In the genomic region with DNA sequence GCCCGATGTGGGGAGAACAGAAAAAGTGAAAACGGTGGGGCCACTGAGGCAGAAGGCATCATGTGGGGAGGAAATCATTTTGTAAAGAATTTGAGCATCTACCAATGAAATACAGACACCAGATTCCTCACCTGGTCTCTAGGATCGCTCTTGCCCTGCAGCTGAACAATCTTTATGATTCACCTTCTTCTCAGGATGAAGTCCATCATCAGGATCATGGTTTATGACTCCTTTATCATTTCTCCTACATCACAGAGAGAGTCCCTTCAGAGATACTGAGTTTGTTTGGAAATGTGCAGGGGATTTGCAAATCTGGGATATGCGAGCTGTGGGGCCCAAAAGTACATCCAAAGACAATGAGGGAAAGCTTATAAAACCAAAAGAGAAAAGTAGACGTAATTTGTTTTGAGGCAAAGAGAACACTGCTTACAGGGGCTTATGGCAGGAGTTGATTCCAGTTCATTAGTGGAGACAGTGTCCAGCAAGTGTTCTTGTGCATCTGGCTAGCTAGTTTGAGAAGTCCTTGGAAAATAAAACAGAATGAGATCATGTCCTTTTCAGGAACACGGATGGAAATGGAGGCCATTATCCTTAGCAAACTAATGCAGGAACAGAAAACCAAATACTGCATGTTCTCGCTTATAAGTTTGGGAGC, we compare ENCODE assay signal across 9 cellular contexts. TPM values are rescaled to one million over a fixed set of nuclear protein-coding genes. Genes with fewer than 3 reads are reported as not detected.
DNase-seq lines count a peak whose midpoint lies in the region; ATAC-seq, FAIRE-seq and TF ChIP-seq lines count a peak whose summit lies in the region.
"Had no signal": no experiment of that assay in that cellular context is flagged by ENCODE, and none has a peak within 500 bp of the region (broad histone marks: within the 10 kb centered on the region; RNA-seq: fewer than 3 reads in every experiment).

No MANE protein-coding gene starts in this region.

- H4K20me1 ChIP-seq in HepG2 (ENCODE audit: insufficient read depth, low read length), result no peaks in the 10 kb centered on the region

- peaks cover 10% of the 10 kb centered on the region for H3K27me3 Mint-ChIP-seq in brain

- TF ChIP-seq RAD21 in HepG2 (CRISPR knock-in tag; IDR thresholded peaks at IDR 0.05), result no peak

- no peak for TF ChIP-seq EP300 in HepG2 (IDR thresholded peaks at IDR 0.05; ENCODE audit: low read depth in 2 of 2, low read length in 2 of 2)
- no peak for TF ChIP-seq EP300 in HepG2 (CRISPR knock-in tag; IDR thresholded peaks at IDR 0.05; ENCODE audit: borderline replicate concordance)

- H3K9me3 Mint-ChIP-seq in brain, result peaks cover 0 to 9% (median 0%) of the 10 kb centered on the region in 5 experiments

- POLR2A ChIA-PET in HepG2 (lab: Yijun Ruan, JAX), result interaction anchor here (1.1 to 2.4 kb wide), 4 partner anchors 16 to 89 kb away, joined by 3 to 15 read pairs (median 4); partner anchors contain the start of genes ANXA5 and EXOSC9

- ATAC-seq in HepG2 (peak; percentile 36), right lobe of liver (no peak), GM18873 (IDR thresholded peaks at IDR 0.05; ENCODE audit: low FRiP score, unreplicated experiment) (no peak), HG02938 (IDR thresholded peaks at IDR 0.05; ENCODE audit: unreplicated experiment) (no peak)

- CTCF ChIA-PET in HepG2 (lab: Yijun Ruan, JAX; ENCODE audit: low intra/inter-chr PET ratio, low total read pairs), result no interaction called here

- in situ Hi-C loops in HepG2 (cut with HindIII; ENCODE audit: extremely low pct_ligation_motif_present, low pct_unique_long_range_greater_than_20kb), result no loop called here

- 42% methylated on average over 7 of the region's 7 CpGs for WGBS in HepG2 (ENCODE audit: low lambda C conversion rate)
- 68% methylated on average over 7 of the region's 7 CpGs for WGBS in right lobe of liver (ENCODE audit: insufficient coverage, low coverage, low lambda C conversion rate, missing lambda C conversion rate)
- WGBS in mesodermal cell (ENCODE audit: insufficient coverage in 2 of 2), 2 experiments, result 47 to 63% methylated on average over 5 to 6 of the region's 7 CpGs

- H3K4me3 ChIP-seq in HepG2 (replicated peaks in 1 of 3; ENCODE audit: insufficient read depth in 1 of 3, low read depth in 2 of 3, low read length in 3 of 3) (peak overlapping the region; percentile 31 to 58 (median 47); a peak in 4 of 6 replicates), right lobe of liver (no peak overlapping the region), mesodermal cell (ENCODE audit: extremely low read depth, insufficient read depth, low read length, poor library complexity, severe bottlenecking) (peak overlapping the region; percentile 14), uterus (peak overlapping the region; percentile 5 to 15)

- H3K4me3 Mint-ChIP-seq in brain, result peak overlapping the region; percentile 65 to 80 (median 73)
- H3K4me3 Mint-ChIP-seq: activated naive CD8-positive, alpha-beta T cell had no signal

- H3K36me3 ChIP-seq in HepG2 (replicated peaks in 1 of 2; ENCODE audit: control insufficient read depth in 1 of 2, insufficient read depth in 2 of 2, low read length in 2 of 2) (no peaks in the 10 kb centered on the region), right lobe of liver (no peaks in the 10 kb centered on the region), mesodermal cell (ENCODE audit: control insufficient read depth, insufficient read depth, low read length) (no peaks in the 10 kb centered on the region), uterus (no peaks in the 10 kb centered on the region)

- FAIRE-seq in HepG2 (lab: Jason Lieb, UNC), result no peak

- H3K9me3 ChIP-seq in HepG2 (ENCODE audit: low read length) (no peaks in the 10 kb centered on the region), right lobe of liver (no peaks in the 10 kb centered on the region), mesodermal cell (ENCODE audit: control insufficient read depth, low read length) (no peaks in the 10 kb centered on the region), uterus (no peaks in the 10 kb centered on the region)

- H3K27me3 ChIP-seq in HepG2 (ENCODE audit: control insufficient read depth in 1 of 2, insufficient read depth in 2 of 2, low read length in 2 of 2) (peaks cover 0 to 4% of the 10 kb centered on the region in 2 experiments; a peak in 2 of 5 replicates), right lobe of liver (no peaks in the 10 kb centered on the region), uterus (no peaks in the 10 kb centered on the region)

- H3K4me2 ChIP-seq in HepG2 (ENCODE audit: low read depth, low read length), result peak overlapping the region; percentile 85

- H3K9ac ChIP-seq in HepG2 (ENCODE audit: insufficient read depth, low read depth, low read length), result no peak overlapping the region

- H3K36me3 Mint-ChIP-seq in brain, result no peaks in the 10 kb centered on the region
- H3K36me3 Mint-ChIP-seq: activated naive CD8-positive, alpha-beta T cell had no signal

- H2AFZ ChIP-seq in HepG2 (ENCODE audit: low read length), result no peak overlapping the region

- H3K79me2 ChIP-seq in HepG2 (ENCODE audit: insufficient read depth, low read length), result no peaks in the 10 kb centered on the region

- H3K27ac Mint-ChIP-seq in brain, result peak overlapping the region in 4 of 5 experiments; percentile 86 to 94 (median 88)
- H3K27ac Mint-ChIP-seq: activated naive CD8-positive, alpha-beta T cell had no signal

- peaks cover 17% of the 10 kb centered on the region for H3K4me1 Mint-ChIP-seq in brain

- TF ChIP-seq POLR2A in HepG2 (IDR thresholded peaks at IDR 0.05; ENCODE audit: insufficient read depth in 1 of 2, low read depth in 2 of 2, low read length in 2 of 2) (no peak), right lobe of liver (IDR thresholded peaks at IDR 0.05) (no peak), uterus (IDR thresholded peaks at IDR 0.05) (no peak)

- TF ChIP-seq CTCF in HepG2 (CRISPR knock-in tag; IDR thresholded peaks at IDR 0.05) (no peak), right lobe of liver (IDR thresholded peaks at IDR 0.05) (no peak), brain (conservative IDR thresholded peaks at IDR 0.05) (no peak), uterus (IDR thresholded peaks at IDR 0.05) (no peak)

- intact Hi-C loops in HepG2 (cut with micrococcal nuclease; ENCODE audit: unreplicated experiment), result loop anchor here (5.0 kb wide), 1 partner anchor 35 kb away; no protein-coding TSS in a partner anchor
- intact Hi-C loops in right lobe of liver (cut with DNase I), result no loop called here
- intact Hi-C loops in uterus (cut with DNase I; ENCODE audit: low total_unique reads), result no loop called here

- no TSS peak for BruUV-seq in HepG2 (replicated peaks; lab: Mats Ljungman, UMichigan)

- DNase-seq in HepG2 (ENCODE audit: low spot score), result no peak
- no peak for DNase-seq in right lobe of liver
- DNase-seq in uterus, result no peak
- no peak for DNase-seq in NCI-H2171 treated with DMSO at 0.1 percent for 48 hours (lab: John Stamatoyannopoulos, UW)

- peaks cover 7% of the 10 kb centered on the region; the same call in 1 of the 2 replicates for H3K4me1 ChIP-seq in HepG2 (ENCODE audit: insufficient read depth, low read length)
- no peaks in the 10 kb centered on the region for H3K4me1 ChIP-seq in right lobe of liver
- H3K4me1 ChIP-seq in mesodermal cell (ENCODE audit: control insufficient read depth, insufficient read depth, low read length, poor library complexity, severe bottlenecking), result peaks cover 13% of the 10 kb centered on the region
- no peaks in the 10 kb centered on the region for H3K4me1 ChIP-seq in uterus

- no peak overlapping the region for H3K27ac ChIP-seq in HepG2 (ENCODE audit: extremely low read length, insufficient read depth, low read length)
- H3K27ac ChIP-seq in right lobe of liver, result no peak overlapping the region
- peak overlapping the region; percentile 92 for H3K27ac ChIP-seq in mesodermal cell (ENCODE audit: low read depth, low read length, severe bottlenecking)
- H3K27ac ChIP-seq in uterus, result peak overlapping the region; percentile 85 to 88

RNA-seq across cellular contexts. Expression of gene ANXA5, which starts 15.3 kb away (rescaled TPM):
- total RNA-seq in HepG2 (2016; rRNA removed; fragmentation: Illumina TruSeq; extraction: Trizol) (342 and 477 TPM in 2 replicates), right lobe of liver (100 to 1,000 TPM in 3 of 6 experiments, 10 to 100 TPM in 3; 52.2 to 216 (median 97.8) TPM), uterus (100 to 1,000 TPM; 255 to 353 (median 316) TPM)
- 45.6 and 47.1 TPM in 2 replicates for total RNA-seq in HepG2 (2016; cell fraction: cytosol; rRNA removed; fragmentation: Illumina TruSeq; extraction: Trizol; ENCODE audit: low read depth)
- total RNA-seq in HepG2 (2016; cell fraction: insoluble cytoplasmic fraction; rRNA removed; fragmentation: Illumina TruSeq; extraction: Trizol), result 351 and 486 TPM in 2 replicates
- 81.7 and 82.9 TPM in 2 replicates for total RNA-seq in HepG2 (2016; cell fraction: membrane; rRNA removed; fragmentation: Illumina TruSeq; extraction: Trizol)
- 182 and 183 TPM in 2 replicates for total RNA-seq in HepG2 (2016; cell fraction: nucleus; rRNA removed; fragmentation: Illumina TruSeq; extraction: Trizol)
- polyA plus RNA-seq in HepG2 (2011; rRNA removed) (175 and 209 TPM in 2 replicates), brain (ENCODE audit: insufficient read depth, low read depth, low replicate concordance) (268 TPM)
- 161 and 205 TPM in 2 replicates for polyA plus RNA-seq in HepG2 (2011; cell fraction: cytosol; rRNA removed)
- polyA plus RNA-seq in HepG2 (2011; cell fraction: nucleus; rRNA removed), result 114 and 117 TPM in 2 replicates
- 231 and 245 TPM in 2 replicates for polyA plus RNA-seq in HepG2 (2012)
- 37.2 and 41.9 TPM in 2 replicates for polyA plus RNA-seq in HepG2 (2016; cell fraction: cytosol; fragmentation: Illumina TruSeq; extraction: Trizol; ENCODE audit: low read depth)
- 523 and 561 TPM in 2 replicates for polyA plus RNA-seq in HepG2 (2016; cell fraction: insoluble cytoplasmic fraction; fragmentation: Illumina TruSeq; extraction: Trizol; ENCODE audit: low read depth)
- polyA plus RNA-seq in HepG2 (2016; cell fraction: membrane; fragmentation: Illumina TruSeq; extraction: Trizol; ENCODE audit: low read depth), result 66.0 and 66.3 TPM in 2 replicates
- 239 and 250 TPM in 2 replicates for polyA plus RNA-seq in HepG2 (2016; cell fraction: nucleus; fragmentation: Illumina TruSeq; extraction: Trizol; ENCODE audit: insufficient read depth, low read depth)
- polyA minus RNA-seq in HepG2 (2011; rRNA and poly(A)+ RNA removed; ENCODE audit: low replicate concordance), result 105 and 156 TPM in 2 replicates
- polyA minus RNA-seq in HepG2 (2011; cell fraction: cytosol; rRNA and poly(A)+ RNA removed), result 270 and 336 TPM in 2 replicates
- polyA minus RNA-seq in HepG2 (2011; cell fraction: nucleus; rRNA and poly(A)+ RNA removed), result 156 and 160 TPM in 2 replicates
- 501 TPM for polyA plus RNA-seq in mesodermal cell (2013, experiment 1 of 2)
- polyA plus RNA-seq in mesodermal cell (2013, experiment 2 of 2), result 473 TPM

RNA-seq across cellular contexts. Expression of gene SMIM43, which starts 52.8 kb away (rescaled TPM):
- not detected in 2 replicates for total RNA-seq in HepG2 (2016; rRNA removed; fragmentation: Illumina TruSeq; extraction: Trizol)
- total RNA-seq in HepG2 (2016; cell fraction: cytosol; rRNA removed; fragmentation: Illumina TruSeq; extraction: Trizol; ENCODE audit: low read depth), result not detected in 2 replicates
- not detected in 2 replicates for total RNA-seq in HepG2 (2016; cell fraction: insoluble cytoplasmic fraction; rRNA removed; fragmentation: Illumina TruSeq; extraction: Trizol)
- not detected in 2 replicates for total RNA-seq in HepG2 (2016; cell fraction: membrane; rRNA removed; fragmentation: Illumina TruSeq; extraction: Trizol)
- not detected in 2 replicates for total RNA-seq in HepG2 (2016; cell fraction: nucleus; rRNA removed; fragmentation: Illumina TruSeq; extraction: Trizol)
- not detected in 2 replicates for polyA plus RNA-seq in HepG2 (2011; rRNA removed)
- not detected in 2 replicates for polyA plus RNA-seq in HepG2 (2011; cell fraction: cytosol; rRNA removed)
- polyA plus RNA-seq in HepG2 (2011; cell fraction: nucleus; rRNA removed), result not detected in 2 replicates
- not detected in 2 replicates for polyA plus RNA-seq in HepG2 (2012)
- not detected in 2 replicates for polyA plus RNA-seq in HepG2 (2016; cell fraction: cytosol; fragmentation: Illumina TruSeq; extraction: Trizol; ENCODE audit: low read depth)
- polyA plus RNA-seq in HepG2 (2016; cell fraction: insoluble cytoplasmic fraction; fragmentation: Illumina TruSeq; extraction: Trizol; ENCODE audit: low read depth), result not detected in 2 replicates
- not detected in 2 replicates for polyA plus RNA-seq in HepG2 (2016; cell fraction: membrane; fragmentation: Illumina TruSeq; extraction: Trizol; ENCODE audit: low read depth)
- not detected in 2 replicates for polyA plus RNA-seq in HepG2 (2016; cell fraction: nucleus; fragmentation: Illumina TruSeq; extraction: Trizol; ENCODE audit: insufficient read depth, low read depth)
- polyA minus RNA-seq in HepG2 (2011; rRNA and poly(A)+ RNA removed; ENCODE audit: low replicate concordance), result not detected in 2 replicates
- polyA minus RNA-seq in HepG2 (2011; cell fraction: cytosol; rRNA and poly(A)+ RNA removed), result not detected in 2 replicates
- polyA minus RNA-seq in HepG2 (2011; cell fraction: nucleus; rRNA and poly(A)+ RNA removed), result not detected in 2 replicates
- not detected for total RNA-seq in right lobe of liver
- 2.4 TPM for polyA plus RNA-seq in brain (ENCODE audit: insufficient read depth, low read depth, low replicate concordance)
- polyA plus RNA-seq in mesodermal cell (2013, experiment 1 of 2), result not detected
- polyA plus RNA-seq in mesodermal cell (2013, experiment 2 of 2), result not detected
- under 1 TPM in 1 of 4 donors, not detected in 3; 0.41 TPM for total RNA-seq in uterus

Comparison
In these comparisons a context has a peak if more than half of its experiments do, and no peak if none do; other contexts are left out.
1. H3K4me3 ChIP-seq: peak in HepG2 (3 of 3), mesodermal cell (single experiment) and uterus (2 of 2); none in right lobe of liver (0 of 3).
2. H3K27ac ChIP-seq: peak in mesodermal cell (single experiment) and uterus (2 of 2); none in HepG2 (single experiment) and right lobe of liver (0 of 3).